8 cellular contexts compared by ENCODE assay signal in genomic region chr16:89320717-89321501, GRCh38.
DNase-seq lines count a peak whose midpoint lies in the region; FAIRE-seq and TF ChIP-seq lines count a peak whose summit lies in the region.

No MANE protein-coding gene starts in this region.

- peaks cover 97% of the 10 kb centered on the region for H3K79me2 ChIP-seq in osteoblast (ENCODE audit: insufficient read depth, low read length)

- peak overlapping the region; percentile 87 for H3K4me2 ChIP-seq in osteoblast (ENCODE audit: insufficient read depth, low read length)

- no peak for TF ChIP-seq POLR2A in esophagus squamous epithelium (IDR thresholded peaks at IDR 0.05)

- H3K4me3 ChIP-seq in esophagus squamous epithelium (peak overlapping the region in 3 of 4 donors; percentile 5 to 54 (median 25)), osteoblast (ENCODE audit: insufficient read depth, low read length) (peak overlapping the region; percentile 59)

- FAIRE-seq in RCC 7860 (lab: Jason Lieb, UNC), result peak; percentile 2

- H4K20me1 ChIP-seq in osteoblast (ENCODE audit: insufficient read depth, low read length), result peaks cover 16% of the 10 kb centered on the region

- no peak overlapping the region for H2AFZ ChIP-seq in osteoblast (ENCODE audit: low read length)

- H3K27ac ChIP-seq in esophagus squamous epithelium, result peak overlapping the region; percentile 75 to 83 (median 78)
- H3K27ac ChIP-seq in osteoblast (ENCODE audit: low read depth, low read length), result peak overlapping the region; percentile 97

- no peak for TF ChIP-seq CTCF in esophagus squamous epithelium (IDR thresholded peaks at IDR 0.05)
- no peak for TF ChIP-seq CTCF in osteoblast (IDR thresholded peaks at IDR 0.05; ENCODE audit: extremely low read depth, low read depth, low read length)

- 37 to 63% methylated on average over 3 to 8 of the region's 33 CpGs for WGBS in esophagus squamous epithelium, 2 donors

- intact Hi-C loops in esophagus squamous epithelium (cut with DNase I), result no loop called here

- DNase-seq in NCI-H1417 (lab: John Stamatoyannopoulos, UW) (peak; percentile 75 to 83 (median 76)), NCI-H1417 treated with DMSO at 0.1 percent for 48 hours (lab: John Stamatoyannopoulos, UW) (no peak), RCC 7860 (ENCODE audit: low spot score) (peak; percentile 79), esophagus squamous epithelium (lab: John Stamatoyannopoulos, UW) (no peak), osteoblast (ENCODE audit: insufficient read length, low spot score, missing footprints) (peak; percentile 88), OCI-M1 (lab: John Stamatoyannopoulos, UW) (no peak), activated gamma-delta T cell (lab: John Stamatoyannopoulos, UW) (no peak)
- no peak for DNase-seq in stimulated activated CD8-positive, alpha-beta memory T cell treated with anti-CD3 and anti-CD28 coated beads, Interleukin-4, amount 100 ng/mL, for 48 hours

- H3K27me3 ChIP-seq in esophagus squamous epithelium (no peaks in the 10 kb centered on the region), osteoblast (ENCODE audit: insufficient read depth, low read length) (no peaks in the 10 kb centered on the region)

- no peaks in the 10 kb centered on the region for H3K9me3 ChIP-seq in esophagus squamous epithelium
- H3K9me3 ChIP-seq in osteoblast (ENCODE audit: low read depth, low read length), result no peaks in the 10 kb centered on the region

- H3K36me3 ChIP-seq in esophagus squamous epithelium (peaks cover 0 to 5% (median 0%) of the 10 kb centered on the region in 3 donors), osteoblast (ENCODE audit: insufficient read depth, low read length) (no peaks in the 10 kb centered on the region)

- H3K4me1 ChIP-seq in esophagus squamous epithelium (peaks cover 74 to 100% (median 99%) of the 10 kb centered on the region in 3 donors), osteoblast (ENCODE audit: insufficient read depth, low read length) (peaks cover 77% of the 10 kb centered on the region)

Comparison
In these comparisons a context has a peak if more than half of its experiments do, and no peak if none do; other contexts are left out.
1. DNase-seq: peak in NCI-H1417 (3 of 3), RCC 7860 (single experiment) and osteoblast (single experiment); none in NCI-H1417 treated with DMSO at 0.1 percent for 48 hours (single experiment), esophagus squamous epithelium (single experiment), OCI-M1 (single experiment), stimulated activated CD8-positive, alpha-beta memory T cell treated with anti-CD3 and anti-CD28 coated beads, Interleukin-4, amount 100 ng/mL, for 48 hours (single experiment) and activated gamma-delta T cell (single experiment).